ENCODE assay signal across 1 cellular context in the genomic region with DNA sequence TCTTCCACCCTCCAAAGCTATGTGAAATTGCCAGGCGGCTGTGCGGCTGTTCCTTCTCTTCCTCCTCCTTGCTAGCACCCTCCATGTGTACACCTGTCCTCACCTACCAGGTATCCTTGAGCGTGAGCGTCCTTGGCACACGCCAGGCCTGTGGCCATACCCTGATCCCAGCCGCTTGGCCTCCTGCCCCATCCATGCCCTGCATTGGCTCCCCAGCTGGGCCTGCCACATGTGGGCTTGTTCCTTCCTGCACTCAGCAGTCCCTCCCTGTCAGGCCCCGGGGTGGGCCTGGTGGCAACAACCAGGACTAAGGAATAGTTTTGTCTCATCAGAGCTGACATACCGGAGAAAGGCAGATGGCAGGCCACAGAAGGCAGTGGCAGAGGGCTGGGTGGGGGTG.
TF ChIP-seq lines count a peak whose summit lies in the region.

No MANE protein-coding gene starts in this region.

TF ChIP-seq in H1, 55 proteins besides CTCF, POLR2A, EP300 and RAD21:
- no peak for TF ChIP-seq POLR2AphosphoS5 (IDR thresholded peaks at IDR 0.05; ENCODE audit: low read depth, low read length)
- TF ChIP-seq ATF3 (IDR thresholded peaks at IDR 0.05; ENCODE audit: insufficient read depth, low read depth, low read length) = no peak
- TF ChIP-seq SIRT6 (IDR thresholded peaks at IDR 0.05; ENCODE audit: low read length) = no peak
- TF ChIP-seq RXRA (IDR thresholded peaks at IDR 0.05; ENCODE audit: insufficient read depth, low read depth, low read length) = no peak
- TF ChIP-seq GTF2F1 (IDR thresholded peaks at IDR 0.05; ENCODE audit: borderline replicate concordance, low read depth, low read length) = no peak
- no peak for TF ChIP-seq KDM1A (IDR thresholded peaks at IDR 0.05; ENCODE audit: borderline replicate concordance, low read length)
- TF ChIP-seq ATF2 (IDR thresholded peaks at IDR 0.05; ENCODE audit: low read length) = no peak
- TF ChIP-seq GABPA (IDR thresholded peaks at IDR 0.05; ENCODE audit: borderline replicate concordance, insufficient read depth, low read length) = no peak
- no peak for TF ChIP-seq RBBP5 (IDR thresholded peaks at IDR 0.05; ENCODE audit: borderline replicate concordance, low read depth, low read length)
- no peak for TF ChIP-seq BRCA1 (IDR thresholded peaks at IDR 0.05; ENCODE audit: low read depth, low read length)
- TF ChIP-seq CTBP2 (IDR thresholded peaks at IDR 0.05; ENCODE audit: borderline replicate concordance, insufficient read depth, insufficient read length, low read length) = no peak
- no peak for TF ChIP-seq SP1 (IDR thresholded peaks at IDR 0.05; ENCODE audit: low read depth, low read length)
